Comparison of ENCODE assay signal across 16 cellular contexts in genomic region chr5:126444137-126444536, GRCh38. TPM values are rescaled to one million over a fixed set of nuclear protein-coding genes. Genes with fewer than 3 reads are reported as not detected.
"Had no signal": no experiment of that assay in that cellular context is flagged by ENCODE, and none has a peak within 500 bp of the region (broad histone marks: within the 10 kb centered on the region; RNA-seq: fewer than 3 reads in every experiment).

No MANE protein-coding gene starts in this region.

- H3K4me3 Mint-ChIP-seq: activated B cell treated with CpG ODN at 0.5 μM for 24 hours; activated CD4-positive, alpha-beta T cell treated with anti-CD3 and anti-CD28 coated beads, Interleukin-2, amount 10 ng/mL, durations not matched to agents 7 days and 5 days; activated T-cell treated with anti-CD3 and anti-CD28 coated beads, Interleukin-2, amount 50 U/mL, for 4 hours; brain; dendritic cell treated with granulocyte-macrophage colony-stimulating factor and Interleukin-4, amounts not matched to agents 40 ng/mL and 50 ng/mL, for 4 days; stimulated activated naive CD8-positive, alpha-beta T cell treated with anti-CD3 and anti-CD28 coated beads, Interleukin-15, Interleukin-2, amounts not matched to agents 100 ng/mL and 50 ng/mL, for 24 hours had no signal

- DNase-seq: activated B cell treated with CpG ODN at 0.5 μM for 24 hours; activated CD4-positive, alpha-beta T cell treated with anti-CD3 and anti-CD28 coated beads, Interleukin-2, amount 10 ng/mL, durations not matched to agents 7 days and 5 days; activated T-cell treated with anti-CD3 and anti-CD28 coated beads, Interleukin-2, amount 50 U/mL, for 4 hours; cerebellar nuclear complex; erythroblast; lower lobe of right lung; sigmoid colon; stimulated activated CD4-positive, alpha-beta T cell treated with anti-CD3 and anti-CD28 coated beads, Interleukin-4, amount 100 ng/mL, for 24 hours; T-helper 2 cell had no signal

- H3K4me3 ChIP-seq: hepatocyte, lower lobe of right lung, sigmoid colon, thoracic aorta had no signal

- H3K9me3 Mint-ChIP-seq: activated B cell treated with CpG ODN at 0.5 μM for 24 hours; activated T-cell treated with anti-CD3 and anti-CD28 coated beads, Interleukin-2, amount 50 U/mL, for 4 hours; dendritic cell treated with granulocyte-macrophage colony-stimulating factor and Interleukin-4, amounts not matched to agents 40 ng/mL and 50 ng/mL, for 4 days; stimulated activated naive CD8-positive, alpha-beta T cell treated with anti-CD3 and anti-CD28 coated beads, Interleukin-15, Interleukin-2, amounts not matched to agents 100 ng/mL and 50 ng/mL, for 24 hours had no signal

- FAIRE-seq: TTC549 had no signal

- H3K27ac Mint-ChIP-seq: activated B cell treated with CpG ODN at 0.5 μM for 24 hours; dendritic cell treated with granulocyte-macrophage colony-stimulating factor and Interleukin-4, amounts not matched to agents 40 ng/mL and 50 ng/mL, for 4 days; stimulated activated naive CD8-positive, alpha-beta T cell treated with anti-CD3 and anti-CD28 coated beads, Interleukin-15, Interleukin-2, amounts not matched to agents 100 ng/mL and 50 ng/mL, for 24 hours had no signal

- H3K9me3 ChIP-seq: lower lobe of right lung, sigmoid colon, thoracic aorta had no signal

- H3K36me3 ChIP-seq: lower lobe of right lung, thoracic aorta had no signal

- H3K36me3 Mint-ChIP-seq: brain had no signal

- H3K27me3 Mint-ChIP-seq: activated B cell treated with CpG ODN at 0.5 μM for 24 hours; activated CD4-positive, alpha-beta T cell treated with anti-CD3 and anti-CD28 coated beads, Interleukin-2, amount 10 ng/mL, durations not matched to agents 7 days and 5 days; brain; dendritic cell treated with granulocyte-macrophage colony-stimulating factor and Interleukin-4, amounts not matched to agents 40 ng/mL and 50 ng/mL, for 4 days; stimulated activated naive CD8-positive, alpha-beta T cell treated with anti-CD3 and anti-CD28 coated beads, Interleukin-15, Interleukin-2, amounts not matched to agents 100 ng/mL and 50 ng/mL, for 24 hours had no signal

- H3K27ac ChIP-seq: hepatocyte, lower lobe of right lung, sigmoid colon, thoracic aorta had no signal

- H3K4me1 ChIP-seq: lower lobe of right lung had no signal

- H3K27me3 ChIP-seq: hepatocyte, sigmoid colon had no signal

RNA-seq across cellular contexts. Expression of gene GRAMD2B, which starts 20.9 kb away (rescaled TPM):
- polyA plus RNA-seq: neural cell had no signal
